13 cellular contexts compared by ENCODE assay signal in the genomic region with DNA sequence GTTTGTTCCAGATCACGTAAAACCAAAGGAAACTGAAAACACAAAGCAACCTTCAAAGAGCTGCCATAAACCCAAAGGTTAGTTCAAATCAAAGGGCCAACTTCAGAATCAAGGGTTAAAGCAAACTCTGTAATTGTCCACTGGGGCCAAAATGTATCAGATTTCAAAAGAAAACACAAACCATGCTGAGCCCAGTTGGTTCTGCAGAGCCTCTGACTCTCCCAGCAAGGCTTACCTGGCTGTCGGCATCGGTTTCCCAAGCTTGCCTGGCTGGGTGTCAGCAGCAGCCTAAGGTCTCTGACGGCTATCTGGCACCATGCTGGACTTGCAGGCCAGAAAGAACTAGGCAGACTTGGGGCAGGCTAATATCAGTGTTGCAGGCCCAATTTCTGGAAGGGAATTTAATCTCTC.
"Had no signal": no experiment of that assay in that cellular context is flagged by ENCODE, and none has a peak within 500 bp of the region (broad histone marks: within the 10 kb centered on the region; RNA-seq: fewer than 3 reads in every experiment).

No MANE protein-coding gene starts in this region.

- H3K27me3 ChIP-seq: dorsolateral prefrontal cortex, sigmoid colon, testis had no signal

- H3K4me3 ChIP-seq: dorsolateral prefrontal cortex, lung, psoas muscle, sigmoid colon, testis had no signal

- ATAC-seq: naive thymus-derived CD4-positive, alpha-beta T cell; psoas muscle had no signal

- H3K4me1 ChIP-seq: psoas muscle, testis had no signal

- H3K36me3 ChIP-seq: sigmoid colon, WERI-Rb-1 had no signal

- DNase-seq: activated CD4-positive, alpha-beta T cell treated with anti-CD3 and anti-CD28 coated beads for 48 hours; amygdala; hippocampal formation; naive thymus-derived CD4-positive, alpha-beta T cell; psoas muscle; sigmoid colon; stimulated activated CD4-positive, alpha-beta T cell treated with anti-CD3 and anti-CD28 coated beads, Interleukin-4, amount 100 ng/mL, for 1 hour; stimulated activated CD8-positive, alpha-beta memory T cell treated with anti-CD3 and anti-CD28 coated beads, Interleukin-4, amount 100 ng/mL, for 48 hours; T-helper 1 cell; testis; WERI-Rb-1 had no signal

- H3K27ac ChIP-seq: dorsolateral prefrontal cortex, psoas muscle, sigmoid colon, testis, WERI-Rb-1 had no signal

- H3K9me3 ChIP-seq: psoas muscle, sigmoid colon, testis had no signal
